22 cellular contexts compared by ENCODE assay signal in the genomic region with DNA sequence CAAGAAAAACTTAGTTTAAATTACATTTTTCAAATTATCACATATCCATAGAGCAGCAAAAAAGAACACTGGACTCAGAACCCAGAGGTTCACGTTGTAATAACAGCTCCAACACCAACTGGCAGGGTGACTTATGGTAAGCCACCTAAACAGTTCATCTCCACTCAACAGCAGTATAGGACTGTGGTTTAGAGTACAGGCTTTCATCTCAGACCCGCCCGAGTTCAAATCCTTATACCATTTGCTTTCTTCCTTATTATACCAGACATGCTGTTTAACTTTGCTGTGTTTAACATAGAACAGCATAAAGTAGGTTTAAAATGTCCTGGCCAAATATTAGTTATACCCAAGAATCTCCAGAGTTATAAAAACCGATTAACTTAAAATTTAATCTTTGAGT.
"Had no signal": no experiment of that assay in that cellular context is flagged by ENCODE, and none has a peak within 500 bp of the region (broad histone marks: within the 10 kb centered on the region; RNA-seq: fewer than 3 reads in every experiment).

No MANE protein-coding gene starts in this region.

- H3K27me3 Mint-ChIP-seq: activated CD4-positive, alpha-beta memory T cell treated with anti-CD3 and anti-CD28 coated beads, Interleukin-2, amount 10 ng/mL, durations not matched to agents 7 days and 5 days; activated CD4-positive, alpha-beta T cell treated with anti-CD3 and anti-CD28 coated beads for 36 hours; activated naive CD4-positive, alpha-beta T cell treated with anti-CD3 and anti-CD28 coated beads, Interleukin-2, amount 10 ng/mL, durations not matched to agents 7 days and 5 days had no signal

- H3K9me3 Mint-ChIP-seq: activated CD4-positive, alpha-beta memory T cell treated with anti-CD3 and anti-CD28 coated beads, Interleukin-2, amount 10 ng/mL, durations not matched to agents 7 days and 5 days; activated naive CD4-positive, alpha-beta T cell treated with anti-CD3 and anti-CD28 coated beads, Interleukin-2, amount 10 ng/mL, durations not matched to agents 7 days and 5 days; activated T-cell treated with anti-CD3 and anti-CD28 coated beads, Interleukin-2, amount 50 U/mL, for 72 hours; activated T-helper 2 cell treated with anti-CD3 and anti-CD28 coated beads, Interferon-gamma antibody, Interleukin-2, Interleukin-4, amounts not matched to agents 10 μg/mL and 5 μg/mL and 100 μg/mL, durations not matched to agents 14 hours and 24 hours and 36 hours had no signal

- H3K27ac ChIP-seq: SK-N-MC, WERI-Rb-1 had no signal

- ATAC-seq: activated CD4-positive, alpha-beta T cell treated with anti-CD3 and anti-CD28 coated beads for 36 hours; activated T-cell treated with anti-CD3 and anti-CD28 coated beads, Interleukin-2, amount 50 U/mL, for 72 hours had no signal

- H3K4me3 ChIP-seq: SK-N-MC had no signal

- H3K4me3 Mint-ChIP-seq: activated CD4-positive, alpha-beta memory T cell treated with anti-CD3 and anti-CD28 coated beads, Interleukin-2, amount 10 ng/mL, durations not matched to agents 7 days and 5 days; activated CD4-positive, alpha-beta T cell treated with anti-CD3 and anti-CD28 coated beads for 36 hours; activated naive CD4-positive, alpha-beta T cell treated with anti-CD3 and anti-CD28 coated beads, Interleukin-2, amount 10 ng/mL, durations not matched to agents 7 days and 5 days; activated T-cell treated with anti-CD3 and anti-CD28 coated beads, Interleukin-2, amount 50 U/mL, for 72 hours had no signal

- H3K36me3 ChIP-seq: WERI-Rb-1 had no signal

- H3K27ac Mint-ChIP-seq: activated CD4-positive, alpha-beta memory T cell treated with anti-CD3 and anti-CD28 coated beads, Interleukin-2, amount 10 ng/mL, durations not matched to agents 7 days and 5 days; activated CD4-positive, alpha-beta T cell treated with anti-CD3 and anti-CD28 coated beads for 36 hours; activated naive CD4-positive, alpha-beta T cell treated with anti-CD3 and anti-CD28 coated beads, Interleukin-2, amount 10 ng/mL, durations not matched to agents 7 days and 5 days; activated T-cell treated with anti-CD3 and anti-CD28 coated beads, Interleukin-2, amount 50 U/mL, for 72 hours; activated T-helper 2 cell treated with anti-CD3 and anti-CD28 coated beads, Interferon-gamma antibody, Interleukin-2, Interleukin-4, amounts not matched to agents 10 μg/mL and 5 μg/mL and 100 μg/mL, durations not matched to agents 14 hours and 24 hours and 36 hours had no signal

- DNase-seq: activated CD4-positive, alpha-beta memory T cell treated with anti-CD3 and anti-CD28 coated beads, Interleukin-2, amount 10 ng/mL, durations not matched to agents 7 days and 5 days; activated CD4-positive, alpha-beta T cell treated with anti-CD3 and anti-CD28 coated beads for 36 hours; activated CD4-positive, alpha-beta T cell treated with anti-CD3 and anti-CD28 coated beads, Interleukin-2, amount 50 U/mL, for 1 hour; activated gamma-delta T cell treated with Interleukin-2 at 50 U/mL for 16 hours; activated naive CD4-positive, alpha-beta T cell treated with anti-CD3 and anti-CD28 coated beads, Interleukin-2, amount 10 ng/mL, durations not matched to agents 7 days and 5 days; activated T-cell treated with anti-CD3 and anti-CD28 coated beads for 4 hours; activated T-cell treated with anti-CD3 and anti-CD28 coated beads, Interleukin-2, amount 50 U/mL, for 72 hours; aorta; central memory CD4-positive, alpha-beta T cell; KG1; NCI-H1048; NCI-H146; NCI-H187 treated with DMSO at 0.1 percent for 48 hours; NCI-H2171; NCI-H2227 treated with DMSO at 0.1 percent for 48 hours; NCI-H446 treated with DMSO at 0.1 percent for 48 hours; NCI-H524 treated with DMSO at 0.1 percent for 48 hours; NCI-H748 treated with DMSO at 0.1 percent for 48 hours; T-helper 1 cell; WERI-Rb-1 had no signal
